1 cellular context compared by ENCODE assay signal in genomic region chr11:86115542-86116385, GRCh38.
A peak's percentile ranks its signal among the peaks of the same experiment; 100 is the strongest.
TF ChIP-seq lines count a peak whose summit lies in the region.

No MANE protein-coding gene starts in this region.

TF ChIP-seq in GM12878, 131 proteins besides CTCF, POLR2A, EP300 and RAD21 (continued from another document):
- TF ChIP-seq ATF2 (IDR thresholded peaks at IDR 0.05; ENCODE audit: low read length) (no peak), NR2C2 (IDR thresholded peaks at IDR 0.05; ENCODE audit: borderline replicate concordance, control insufficient read depth, insufficient read length, low read depth) (no peak), POU2F2 (IDR thresholded peaks at IDR 0.05; ENCODE audit: borderline replicate concordance, low read depth, low read length) (0 out of 3 replicates have a peak, but pooled peaks have one; percentile 12), ZZZ3 (IDR thresholded peaks at IDR 0.05; ENCODE audit: control insufficient read depth, insufficient read length, low read depth) (no peak), KAT2A (conservative IDR thresholded peaks at IDR 0.05; ENCODE audit: control insufficient read depth, low read depth, low read length) (no peak), E4F1 (IDR thresholded peaks at IDR 0.05; ENCODE audit: borderline replicate concordance, partially characterized antibody) (no peak), POLR2AphosphoS2 (IDR thresholded peaks at IDR 0.05; ENCODE audit: low read depth, low read length) (no peak), GATAD2B (conservative IDR thresholded peaks at IDR 0.05; ENCODE audit: low read depth) (0 out of 2 replicates have a peak, but pooled peaks have one; percentile 15), RCOR1 (conservative IDR thresholded peaks at IDR 0.05; ENCODE audit: low read depth, low read length) (no peak; the same call in 1 of the 2 replicates), SRF (IDR thresholded peaks at IDR 0.05; ENCODE audit: low read depth in 2 of 2, low read length in 2 of 2) (no peak), RB1 (IDR thresholded peaks at IDR 0.05; ENCODE audit: borderline replicate concordance) (no peak), BCLAF1 (IDR thresholded peaks at IDR 0.05) (no peak), ZBED1 (IDR thresholded peaks at IDR 0.05; ENCODE audit: borderline replicate concordance) (no peak), PKNOX1 (IDR thresholded peaks at IDR 0.05) (peak; percentile 29; the same call in 1 of the 2 replicates), STAT1 (conservative IDR thresholded peaks at IDR 0.05) (no peak), E2F4 (IDR thresholded peaks at IDR 0.05; ENCODE audit: low read depth, low read length) (no peak), DPF2 (IDR thresholded peaks at IDR 0.05) (peak; percentile 36; the same call in 1 of the 2 replicates), CUX1 (IDR thresholded peaks at IDR 0.05; ENCODE audit: insufficient replicate concordance, low read depth, low read length) (peak; percentile 11), SPI1 (IDR thresholded peaks at IDR 0.05; ENCODE audit: borderline replicate concordance, insufficient read depth, low read depth, low read length) (peak; percentile 80), ATF7 (IDR thresholded peaks at IDR 0.05; ENCODE audit: low read depth) (no peak), ZNF24 (IDR thresholded peaks at IDR 0.05) (no peak), SUPT20H (IDR thresholded peaks at IDR 0.05; ENCODE audit: borderline replicate concordance, control insufficient read depth, low read depth, low read length) (no peak)
